In genomic region chr14:38209572-38210159, GRCh38 we compare ENCODE assay signal across 2 cellular contexts.
TF ChIP-seq lines count a peak whose summit lies in the region.

No MANE protein-coding gene starts in this region.

TF ChIP-seq in H1, 55 proteins besides CTCF, POLR2A, EP300 and RAD21:
- TF ChIP-seq TAF1 (IDR thresholded peaks at IDR 0.05; ENCODE audit: low read depth, low read length) (no peak), MAX (IDR thresholded peaks at IDR 0.05) (peak; percentile 20; the same call in 1 of the 2 replicates), CREB1 (IDR thresholded peaks at IDR 0.05) (peak; percentile 3; the same call in 1 of the 2 replicates), KDM4A (IDR thresholded peaks at IDR 0.05; ENCODE audit: low read depth, low read length, severe bottlenecking) (peak; percentile 71), POLR2AphosphoS5 (IDR thresholded peaks at IDR 0.05; ENCODE audit: low read depth, low read length) (peak; percentile 76; the same call in 1 of the 2 replicates)

TF ChIP-seq in GM12891, 5 proteins besides CTCF, POLR2A, EP300 and RAD21:
- TF ChIP-seq TAF1 (IDR thresholded peaks at IDR 0.05; ENCODE audit: low read depth, low read length) (no peak), POLR2AphosphoS5 (IDR thresholded peaks at IDR 0.05; ENCODE audit: low read depth, low read length) (no peak), POU2F2 (IDR thresholded peaks at IDR 0.05; ENCODE audit: low read depth, low read length) (no peak), SPI1 (IDR thresholded peaks at IDR 0.05; ENCODE audit: low read depth, low read length) (no peak), PAX5 (IDR thresholded peaks at IDR 0.05; ENCODE audit: insufficient read depth, low read length, severe bottlenecking) (no peak)
